In the genomic region with DNA sequence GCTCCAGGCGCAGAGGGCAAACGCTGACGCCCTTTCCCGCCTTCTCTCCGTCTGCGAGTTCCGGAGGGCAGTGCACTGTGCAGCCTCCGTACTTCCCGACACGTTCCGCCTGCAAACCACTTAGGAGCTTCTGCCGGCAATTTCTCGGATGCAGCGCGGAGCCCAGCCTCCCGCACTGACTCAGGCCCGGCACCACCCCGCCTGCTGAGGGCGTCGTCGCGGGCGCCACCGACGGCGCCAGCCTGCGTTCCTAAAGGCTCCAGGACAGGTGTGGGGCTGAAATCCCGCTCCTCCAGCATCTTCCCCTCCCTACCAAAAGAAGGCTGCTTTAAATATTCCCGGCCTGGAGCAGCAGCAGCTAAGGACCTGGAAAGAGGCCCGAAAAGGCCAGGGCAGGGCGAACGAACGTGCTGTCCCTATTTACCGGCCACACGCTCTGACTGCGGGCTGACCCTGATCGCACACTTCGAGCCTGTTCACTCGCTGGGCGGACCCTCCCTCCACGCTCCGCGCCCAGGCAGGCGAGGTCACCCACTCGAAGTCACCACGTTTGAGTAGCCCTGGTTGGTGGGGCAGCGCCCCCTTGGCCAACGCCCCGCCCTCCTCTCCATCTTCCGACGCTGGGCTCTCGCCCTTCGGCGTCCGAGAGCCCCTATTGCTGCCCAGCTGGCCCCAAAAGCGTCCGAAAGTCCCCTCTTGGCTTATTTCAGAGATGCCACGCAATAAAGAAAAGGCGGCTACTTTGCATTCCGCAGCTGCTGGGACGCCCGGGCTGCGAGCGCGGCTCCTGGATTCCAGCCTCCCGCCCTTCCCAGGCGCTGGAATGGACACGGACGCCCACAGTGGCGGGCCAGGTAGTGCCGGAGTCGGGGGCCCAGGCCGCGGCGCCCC, we compare ENCODE assay signal across 9 cellular contexts. TPM values are rescaled to one million over a fixed set of nuclear protein-coding genes. Genes with fewer than 3 reads are reported as not detected.
DNase-seq lines count a peak whose midpoint lies in the region; ATAC-seq, FAIRE-seq and TF ChIP-seq lines count a peak whose summit lies in the region.
"Had no signal": no experiment of that assay in that cellular context is flagged by ENCODE, and none has a peak within 500 bp of the region (broad histone marks: within the 10 kb centered on the region; RNA-seq: fewer than 3 reads in every experiment).

No MANE protein-coding gene starts in this region.

- intact Hi-C loops in posterior vena cava (cut with DNase I) = no loop called here

- H2AFZ ChIP-seq in keratinocyte (ENCODE audit: control insufficient read depth, low read length) = peak overlapping the region; percentile 42

- no peak for FAIRE-seq in keratinocyte (lab: Jason Lieb, UNC)

- H3K4me1 ChIP-seq in adipocyte (ENCODE audit: control insufficient read depth, insufficient read depth, low read length) (peaks cover 8% of the 10 kb centered on the region), keratinocyte (ENCODE audit: control insufficient read depth, extremely low read depth, insufficient read depth, low read length) (peaks cover 6% of the 10 kb centered on the region), stomach smooth muscle (ENCODE audit: control insufficient read depth, insufficient read depth, low read length) (peaks cover 14% of the 10 kb centered on the region)

- peaks cover 2% of the 10 kb centered on the region for H4K20me1 ChIP-seq in keratinocyte (ENCODE audit: control insufficient read depth, extremely low read depth, insufficient read depth, low read length)

- H3K4me3 ChIP-seq in AG04449 (ENCODE audit: low read depth, low read length) (peak overlapping the region; percentile 50), adipocyte (ENCODE audit: low read length) (peak overlapping the region; percentile 77), keratinocyte (ENCODE audit: control insufficient read depth in 2 of 3, extremely low read depth in 1 of 3, insufficient read depth in 2 of 3, low read depth in 1 of 3, low read length in 3 of 3) (peak overlapping the region in 2 of 3 experiments; percentile 61 to 70), stomach smooth muscle (ENCODE audit: low read length in 2 of 2) (peak overlapping the region; percentile 21 to 68), WERI-Rb-1 (ENCODE audit: low read depth, low read length) (no peak overlapping the region)

- no peaks in the 10 kb centered on the region for H3K9me1 ChIP-seq in keratinocyte (ENCODE audit: control insufficient read depth, extremely low read depth, insufficient read depth, low read length)

- ATAC-seq in GM18511 (IDR thresholded peaks at IDR 0.05; ENCODE audit: unreplicated experiment) (peak; percentile 15), HG03354 (IDR thresholded peaks at IDR 0.05; ENCODE audit: poor library complexity, severe bottlenecking, unreplicated experiment) (peak; percentile 33)
- ATAC-seq: HCT116 had no signal

- CTCF ChIA-PET in AG04449 (lab: Yijun Ruan, JAX) = no interaction called here

- H3K36me3 ChIP-seq in adipocyte (ENCODE audit: control insufficient read depth, insufficient read depth, low read length, severe bottlenecking) (no peaks in the 10 kb centered on the region), keratinocyte (ENCODE audit: control insufficient read depth in 2 of 2, extremely low read depth in 1 of 2, insufficient read depth in 2 of 2, low read length in 2 of 2) (no peaks in the 10 kb centered on the region), stomach smooth muscle (ENCODE audit: control insufficient read depth in 2 of 2, insufficient read depth in 2 of 2, low read length in 2 of 2) (no peaks in the 10 kb centered on the region), WERI-Rb-1 (no peaks in the 10 kb centered on the region)

- no peak overlapping the region for H3K27ac ChIP-seq in keratinocyte (ENCODE audit: control insufficient read depth, insufficient read depth, low read length)
- no peak overlapping the region for H3K27ac ChIP-seq in stomach smooth muscle (ENCODE audit: low read length)
- H3K27ac ChIP-seq in WERI-Rb-1 = no peak overlapping the region

- H3K9ac ChIP-seq in adipocyte (ENCODE audit: low read length) (no peak overlapping the region), keratinocyte (ENCODE audit: control insufficient read depth, extremely low read depth, insufficient read depth, low read length) (no peak overlapping the region), stomach smooth muscle (ENCODE audit: low read length in 2 of 2) (no peak overlapping the region)

- H3K4me2 ChIP-seq in keratinocyte (ENCODE audit: control insufficient read depth, extremely low read depth, insufficient read depth, low read depth, low read length) = peak overlapping the region; percentile 84

- H3K27me3 ChIP-seq in adipocyte (replicated peaks; ENCODE audit: control insufficient read depth, insufficient read depth, low read length) (peaks cover 56% of the 10 kb centered on the region), keratinocyte (ENCODE audit: control insufficient read depth, extremely low read depth, insufficient read depth, low read length) (peaks cover 51% of the 10 kb centered on the region), stomach smooth muscle (ENCODE audit: control insufficient read depth in 1 of 2, insufficient read depth in 2 of 2, low read length in 2 of 2) (peaks cover 46 to 59% of the 10 kb centered on the region in 2 donors), WERI-Rb-1 (ENCODE audit: insufficient read depth, low read depth, severe bottlenecking) (no peaks in the 10 kb centered on the region)

- POLR2A ChIA-PET in AG04449 (lab: Yijun Ruan, JAX) = no interaction called here

- DNase-seq in AG04449 (ENCODE audit: low read depth, low spot score) = no peak
- DNase-seq in adipocyte (ENCODE audit: low read depth) = peak; percentile 27
- no peak for DNase-seq in keratinocyte (ENCODE audit: low read depth, low spot score)
- DNase-seq in WERI-Rb-1 = no peak
- DNase-seq in posterior vena cava (ENCODE audit: low spot score) = no peak

- TF ChIP-seq CTCF in AG04449 (IDR thresholded peaks at IDR 0.05; ENCODE audit: insufficient read depth, low read length, missing control alignments) (no peak), keratinocyte (optimal IDR thresholded peaks at IDR 0.05 in 1 of 3, IDR thresholded peaks at IDR 0.05 in 1 of 3, conservative IDR thresholded peaks at IDR 0.05 in 1 of 3; ENCODE audit: extremely low read depth in 1 of 3, insufficient read depth in 2 of 3, low read length in 3 of 3) (no peak), WERI-Rb-1 (IDR thresholded peaks at IDR 0.05; ENCODE audit: low read depth, low read length) (no peak)

- H3K9me3 ChIP-seq in adipocyte (ENCODE audit: control insufficient read depth, low read length) = no peaks in the 10 kb centered on the region
- H3K9me3 ChIP-seq in keratinocyte (ENCODE audit: control insufficient read depth, low read depth, low read length) = no peaks in the 10 kb centered on the region
- H3K9me3 ChIP-seq in stomach smooth muscle (ENCODE audit: control insufficient read depth in 2 of 2, low read length in 2 of 2) = no peaks in the 10 kb centered on the region
- H3K9me3 ChIP-seq in WERI-Rb-1 (ENCODE audit: severe bottlenecking) = peaks cover 4% of the 10 kb centered on the region

- no peaks in the 10 kb centered on the region for H3K79me2 ChIP-seq in keratinocyte (ENCODE audit: control insufficient read depth, insufficient read depth, low read length)

- dilution Hi-C loops in keratinocyte (cut with MboI; ENCODE audit: extremely low pct_ligation_motif_present, low sequenced_read_pairs) = no loop called here

RNA-seq across cellular contexts. Expression of a gene that starts 9.6 kb away (rescaled TPM):
- polyA plus RNA-seq in keratinocyte = 2.0 to 2.4 TPM (median 2.2 TPM) in 3 replicates
- 0.62 TPM for polyA plus RNA-seq in keratinocyte (2011; ENCODE audit: low read depth)
- 1.1 and 2.7 TPM in 2 replicates for polyA plus RNA-seq in keratinocyte (2011; cell fraction: cytosol; rRNA removed)
- polyA plus RNA-seq in keratinocyte (2011; cell fraction: nucleus; rRNA removed) = 2.3 and 3.8 TPM in 2 replicates
- 0.61 and 0.89 TPM in 2 replicates for polyA plus RNA-seq in keratinocyte (2012; ENCODE audit: low replicate concordance)
- polyA minus RNA-seq in keratinocyte = 2.9 to 8.1 TPM (median 3.2 TPM) in 3 replicates
- 0.96 TPM for polyA minus RNA-seq in keratinocyte (2011; cell fraction: cytosol; rRNA and poly(A)+ RNA removed)
- 1.8 and 7.8 TPM in 2 replicates for polyA minus RNA-seq in keratinocyte (2011; cell fraction: nucleus; rRNA and poly(A)+ RNA removed)
- total RNA-seq in posterior vena cava = under 1 TPM; 0.37 to 0.57 TPM
